Comparison of ENCODE assay signal across 1 cellular context in the genomic region with DNA sequence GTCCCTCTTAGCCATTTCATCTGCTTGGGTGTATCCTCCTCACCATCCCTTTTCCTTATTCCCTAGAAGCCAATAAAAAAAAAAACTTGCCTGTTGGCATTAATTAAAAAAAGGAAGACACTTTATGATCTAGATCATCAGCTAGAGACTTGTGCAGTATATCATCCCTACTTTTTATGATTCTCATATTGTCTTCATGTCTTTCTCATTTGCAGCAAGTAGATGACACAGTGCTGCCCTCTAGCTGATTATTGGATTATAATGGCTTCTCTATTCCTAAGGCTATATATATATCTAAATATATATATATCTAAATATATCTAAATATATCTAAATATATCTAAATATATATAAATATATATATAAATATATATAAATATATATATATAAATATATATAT.
TF ChIP-seq lines count a peak whose summit lies in the region.

No MANE protein-coding gene starts in this region.

TF ChIP-seq in HepG2, 621 proteins besides CTCF, POLR2A, EP300 and RAD21 (continued from another document):
- TF ChIP-seq, protein P1, sequence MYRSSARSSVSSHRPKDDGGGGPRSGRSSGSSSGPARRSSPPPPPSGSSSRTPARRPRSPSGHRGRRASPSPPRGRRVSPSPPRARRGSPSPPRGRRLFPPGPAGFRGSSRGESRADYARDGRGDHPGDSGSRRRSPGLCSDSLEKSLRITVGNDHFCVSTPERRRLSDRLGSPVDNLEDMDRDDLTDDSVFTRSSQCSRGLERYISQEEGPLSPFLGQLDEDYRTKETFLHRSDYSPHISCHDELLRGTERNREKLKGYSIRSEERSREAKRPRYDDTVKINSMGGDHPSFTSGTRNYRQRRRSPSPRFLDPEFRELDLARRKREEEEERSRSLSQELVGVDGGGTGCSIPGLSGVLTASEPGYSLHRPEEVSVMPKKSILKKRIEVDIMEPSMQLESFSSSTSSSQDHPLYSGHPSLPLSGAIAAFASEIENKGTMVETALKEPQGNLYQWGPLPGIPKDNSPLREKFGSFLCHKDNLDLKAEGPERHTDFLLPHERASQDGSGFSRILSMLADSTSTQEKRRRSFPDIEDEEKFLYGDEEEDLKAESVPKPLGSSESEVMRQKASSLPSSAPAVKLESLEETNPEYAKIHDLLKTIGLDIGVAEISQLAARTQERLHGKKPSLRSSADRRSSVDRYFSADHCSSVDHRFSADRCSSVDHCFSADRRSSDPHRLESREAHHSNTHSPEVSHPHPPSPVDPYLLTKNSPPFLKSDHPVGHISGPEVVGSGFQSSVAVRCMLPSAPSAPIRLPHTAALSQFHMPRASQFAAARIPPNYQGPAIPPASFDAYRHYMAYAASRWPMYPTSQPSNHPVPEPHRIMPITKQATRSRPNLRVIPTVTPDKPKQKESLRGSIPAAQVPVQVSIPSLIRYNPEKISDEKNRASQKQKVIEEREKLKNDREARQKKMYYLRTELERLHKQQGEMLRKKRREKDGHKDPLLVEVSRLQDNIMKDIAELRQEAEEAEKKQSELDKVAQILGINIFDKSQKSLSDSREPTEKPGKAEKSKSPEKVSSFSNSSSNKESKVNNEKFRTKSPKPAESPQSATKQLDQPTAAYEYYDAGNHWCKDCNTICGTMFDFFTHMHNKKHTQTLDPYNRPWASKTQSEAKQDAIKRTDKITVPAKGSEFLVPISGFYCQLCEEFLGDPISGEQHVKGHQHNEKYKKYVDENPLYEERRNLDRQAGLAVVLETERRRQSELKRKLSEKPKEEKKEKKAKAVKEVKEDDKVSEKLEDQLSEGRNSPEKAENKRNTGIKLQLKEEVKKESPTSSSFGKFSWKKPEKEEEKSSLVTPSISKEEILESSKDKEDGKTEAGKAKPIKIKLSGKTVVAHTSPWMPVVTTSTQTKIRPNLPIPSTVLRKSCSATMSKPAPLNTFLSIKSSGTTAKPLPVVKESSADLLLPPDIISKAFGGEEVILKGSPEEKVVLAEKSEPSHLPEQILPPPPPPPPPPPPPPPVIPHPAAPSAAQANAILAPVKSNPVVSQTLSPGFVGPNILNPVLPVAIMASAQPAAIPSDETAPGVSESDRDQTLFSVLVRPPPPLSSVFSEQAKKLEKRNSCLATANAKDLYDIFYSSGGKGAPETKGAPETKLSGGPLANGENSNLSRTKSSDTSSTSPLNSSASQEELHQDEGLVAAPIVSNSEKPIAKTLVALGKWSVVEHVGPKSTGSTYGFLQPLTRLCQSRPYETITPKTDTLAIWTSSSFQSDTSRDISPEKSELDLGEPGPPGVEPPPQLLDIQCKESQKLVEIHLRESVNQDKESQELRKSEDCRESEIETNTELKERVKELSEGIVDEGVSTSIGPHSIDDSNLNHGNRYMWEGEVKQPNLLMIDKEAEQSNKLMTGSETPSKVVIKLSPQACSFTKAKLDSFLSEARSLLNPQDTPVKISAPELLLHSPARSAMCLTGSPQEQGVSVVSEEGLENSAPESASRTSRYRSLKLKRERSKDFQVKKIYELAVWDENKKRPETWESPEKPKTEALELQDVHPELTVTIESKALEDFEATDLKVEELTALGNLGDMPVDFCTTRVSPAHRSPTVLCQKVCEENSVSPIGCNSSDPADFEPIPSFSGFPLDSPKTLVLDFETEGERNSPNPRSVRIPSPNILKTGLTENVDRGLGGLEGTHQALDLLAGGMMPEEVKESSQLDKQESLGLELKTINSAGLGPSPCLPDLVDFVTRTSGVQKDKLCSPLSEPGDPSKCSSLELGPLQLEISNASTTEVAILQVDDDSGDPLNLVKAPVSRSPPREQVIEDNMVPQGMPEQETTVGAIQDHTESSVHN (CRISPR knock-in tag; IDR thresholded peaks at IDR 0.05): no peak
